1 cellular context compared by ENCODE assay signal in the genomic region with DNA sequence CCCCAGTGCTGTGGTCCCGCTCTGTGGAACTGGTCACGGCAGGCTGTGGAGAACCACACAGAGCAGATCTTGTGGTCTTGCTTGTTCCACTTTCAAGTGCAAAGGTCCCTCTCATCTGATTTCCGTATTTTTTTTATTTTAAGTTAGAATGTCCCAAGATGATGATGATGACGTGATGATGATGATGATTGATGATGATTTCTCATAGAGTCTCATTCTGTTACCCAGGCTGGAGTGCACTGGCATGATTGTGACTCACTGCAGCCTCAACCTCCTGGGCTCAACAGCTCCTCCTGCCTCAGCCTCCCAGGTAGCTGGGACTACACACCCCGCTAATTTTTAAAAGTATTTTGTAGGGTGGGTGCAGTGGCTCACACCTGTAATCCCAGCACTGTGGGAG.
TF ChIP-seq lines count a peak whose summit lies in the region.

No MANE protein-coding gene starts in this region.

TF ChIP-seq in A549, 52 proteins besides CTCF, POLR2A, EP300 and RAD21 (continued from another document):
- TF ChIP-seq, protein P1, sequence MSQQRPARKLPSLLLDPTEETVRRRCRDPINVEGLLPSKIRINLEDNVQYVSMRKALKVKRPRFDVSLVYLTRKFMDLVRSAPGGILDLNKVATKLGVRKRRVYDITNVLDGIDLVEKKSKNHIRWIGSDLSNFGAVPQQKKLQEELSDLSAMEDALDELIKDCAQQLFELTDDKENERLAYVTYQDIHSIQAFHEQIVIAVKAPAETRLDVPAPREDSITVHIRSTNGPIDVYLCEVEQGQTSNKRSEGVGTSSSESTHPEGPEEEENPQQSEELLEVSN (IDR thresholded peaks at IDR 0.05; ENCODE audit: borderline replicate concordance, low read depth) = no peak
- no peak for TF ChIP-seq SREBF2 (IDR thresholded peaks at IDR 0.05)
- TF ChIP-seq ZC3H11A (IDR thresholded peaks at IDR 0.05) = no peak
- TF ChIP-seq JUNB (IDR thresholded peaks at IDR 0.05) = no peak
- no peak for TF ChIP-seq EHMT2 (IDR thresholded peaks at IDR 0.05; ENCODE audit: low read depth)
